Comparison of ENCODE assay signal across 8 cellular contexts in genomic region chr17:48052956-48053757, GRCh38. TPM values are rescaled to one million over a fixed set of nuclear protein-coding genes. Genes with fewer than 3 reads are reported as not detected.
DNase-seq lines count a peak whose midpoint lies in the region; ATAC-seq and TF ChIP-seq lines count a peak whose summit lies in the region.

No MANE protein-coding gene starts in this region.

- ATAC-seq in SK-N-SH treated with all-trans-retinoic acid at 6 μM for 48 hours (0 out of 3 replicates have a peak, but pooled peaks have one; percentile 1), HG03521 (IDR thresholded peaks at IDR 0.05; ENCODE audit: unreplicated experiment) (no peak)

- no peak for TF ChIP-seq CTCF in 22Rv1 (IDR thresholded peaks at IDR 0.05)

- H3K27ac ChIP-seq in 22Rv1 (peak overlapping the region; percentile 96), epithelial cell of prostate (peak overlapping the region; percentile 96)

- DNase-seq in HK-2 (ENCODE audit: unreplicated experiment) (peak; percentile 44), epithelial cell of prostate (ENCODE audit: low read depth, low spot score) (no peak), myocyte (ENCODE audit: low read depth) (peak; percentile 90), LoVo (ENCODE audit: low spot score) (no peak), NAMALWA (ENCODE audit: low spot score) (no peak)

TF ChIP-seq in SK-N-SH treated with all-trans-retinoic acid at 6 μM for 48 hours, 23 proteins besides CTCF, POLR2A, EP300 and RAD21:
- TF ChIP-seq CSRNP3 (CRISPR knock-in tag; IDR thresholded peaks at IDR 0.05) (no peak), ZFP30 (CRISPR knock-in tag; IDR thresholded peaks at IDR 0.05) (no peak), ZC3H10 (CRISPR knock-in tag; IDR thresholded peaks at IDR 0.05) (no peak), ZFP3 (CRISPR knock-in tag; IDR thresholded peaks at IDR 0.05) (no peak), ESRRG (CRISPR knock-in tag; IDR thresholded peaks at IDR 0.05) (no peak), CSDC2 (CRISPR knock-in tag; IDR thresholded peaks at IDR 0.05) (no peak)

RNA-seq across cellular contexts. Expression of gene NFE2L1, which starts 5.0 kb away (rescaled TPM):
- 306 and 426 TPM in 2 replicates for total RNA-seq in myocyte
- 686 TPM for polyA plus RNA-seq in myocyte (2012)

RNA-seq across cellular contexts. Expression of gene COPZ2, which starts 15.6 kb away (rescaled TPM):
- total RNA-seq in myocyte: 45.8 and 57.6 TPM in 2 replicates
- polyA plus RNA-seq in myocyte (2012): 298 TPM

RNA-seq across cellular contexts. Expression of gene CBX1, which starts 48.1 kb away (rescaled TPM):
- total RNA-seq in myocyte: 66.4 and 67.2 TPM in 2 replicates
- polyA plus RNA-seq in myocyte (2012): 62.8 TPM

RNA-seq across cellular contexts. Expression of gene SNX11, which starts 54.4 kb away (rescaled TPM):
- total RNA-seq in myocyte: 14.7 and 15.6 TPM in 2 replicates
- 34.0 TPM for polyA plus RNA-seq in myocyte (2012)

Comparison
In these comparisons a context has a peak if more than half of its experiments do, and no peak if none do; other contexts are left out.
1. DNase-seq: peak in HK-2 (single experiment) and myocyte (single experiment); none in epithelial cell of prostate (single experiment), LoVo (single experiment) and NAMALWA (single experiment).